ENCODE assay signal across 14 cellular contexts in the genomic region with DNA sequence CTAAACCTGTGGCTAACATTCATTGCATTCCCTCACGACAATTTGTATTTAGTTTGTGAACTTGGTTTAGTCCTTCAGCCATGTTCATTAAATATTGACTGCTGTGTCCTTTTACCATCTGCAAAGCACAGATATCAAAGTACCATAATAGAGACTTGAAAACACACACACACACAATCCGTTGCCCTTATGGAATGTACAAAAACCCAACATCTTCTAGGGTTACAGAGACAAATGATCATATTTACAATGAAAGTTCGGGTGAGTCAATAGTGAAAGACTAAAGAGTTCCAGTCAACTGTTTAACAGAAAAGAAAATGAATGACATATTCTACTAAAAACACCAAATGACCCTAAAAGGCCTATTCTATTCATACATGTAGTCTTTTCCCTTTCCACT.
"Had no signal": no experiment of that assay in that cellular context is flagged by ENCODE, and none has a peak within 500 bp of the region (broad histone marks: within the 10 kb centered on the region; RNA-seq: fewer than 3 reads in every experiment).

No MANE protein-coding gene starts in this region.

- H3K4me3 ChIP-seq: body of pancreas, colonic mucosa, right atrium auricular region had no signal

- H3K9me3 ChIP-seq: body of pancreas, colonic mucosa, right atrium auricular region had no signal

- H3K27me3 ChIP-seq: body of pancreas, colonic mucosa, right atrium auricular region had no signal

- H3K36me3 ChIP-seq: colonic mucosa, right atrium auricular region had no signal

- ATAC-seq: activated CD4-positive, CD25-positive, alpha-beta regulatory T cell treated with anti-CD3 and anti-CD28 coated beads, Interleukin-2, amount 50 U/mL, for 24 hours; body of pancreas had no signal

- H3K27ac ChIP-seq: body of pancreas, colonic mucosa, right atrium auricular region had no signal

- H3K4me1 ChIP-seq: body of pancreas, colonic mucosa, right atrium auricular region had no signal

- DNase-seq: activated naive CD4-positive, alpha-beta T cell treated with anti-CD3 and anti-CD28 coated beads for 36 hours; body of pancreas; caudate nucleus; colonic mucosa; glutamatergic neuron; nephron progenitor cell; occipital lobe; small intestine; stimulated activated CD4-positive, alpha-beta T cell treated with anti-CD3 and anti-CD28 coated beads, Interleukin-4, amount 100 ng/mL, for 4 hours; stimulated activated CD8-positive, alpha-beta memory T cell treated with anti-CD3 and anti-CD28 coated beads, Interleukin-4, amount 100 ng/mL, for 48 hours; stimulated activated naive CD4-positive, alpha-beta T cell treated with Interleukin-2 at 50 U/mL for 16 hours; trophoblast cell had no signal
